ENCODE assay signal across 8 cellular contexts in the genomic region with DNA sequence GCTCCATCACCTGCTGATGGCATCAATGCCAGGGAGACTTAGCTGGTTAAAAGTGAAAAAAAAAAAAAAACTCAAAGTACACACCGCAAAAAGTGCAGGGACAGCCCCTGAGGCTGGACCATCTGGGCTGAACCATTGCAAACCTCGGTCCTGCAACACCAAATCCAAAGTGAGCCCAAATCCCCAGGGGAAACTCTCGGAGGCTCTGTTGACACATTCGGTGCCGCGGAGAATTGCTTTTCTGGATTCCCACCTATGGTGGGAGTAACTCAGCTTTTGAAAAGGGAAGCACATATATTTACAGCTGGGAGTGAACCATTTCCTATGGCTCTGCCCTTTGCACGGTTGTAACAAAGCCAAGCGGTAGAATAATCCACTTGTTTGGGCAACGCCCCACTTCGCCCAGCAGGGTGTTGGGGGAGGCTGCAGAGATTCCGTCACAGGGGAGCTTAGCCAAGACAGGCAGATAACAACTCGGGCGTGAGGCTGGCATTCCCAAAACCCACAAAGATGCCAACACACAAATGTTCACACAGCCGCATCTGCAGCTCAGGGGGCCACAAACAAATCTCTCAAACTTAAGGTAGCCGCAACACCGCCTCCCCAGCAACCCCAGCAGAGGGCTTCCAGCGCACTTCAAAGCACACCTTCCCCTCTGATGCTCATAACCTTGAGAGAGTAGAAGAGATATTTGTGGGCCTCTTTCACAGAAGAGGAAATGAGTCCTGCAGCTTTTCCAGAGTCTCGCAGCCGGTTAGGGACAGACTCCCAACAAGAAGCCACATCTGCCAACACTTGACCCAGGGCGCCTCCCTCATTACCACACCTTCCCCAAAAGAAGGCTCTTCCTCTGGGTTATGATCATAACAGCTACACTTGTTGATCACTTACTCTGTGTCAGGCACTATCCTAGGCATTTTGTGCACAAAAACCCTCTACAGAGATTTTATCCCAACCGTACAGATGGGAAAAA. TPM values are rescaled to one million over a fixed set of nuclear protein-coding genes. Genes with fewer than 3 reads are reported as not detected.
A peak's percentile ranks its signal among the peaks of the same experiment; 100 is the strongest.
DNase-seq lines count a peak whose midpoint lies in the region; ATAC-seq, FAIRE-seq and TF ChIP-seq lines count a peak whose summit lies in the region.
"Had no signal": no experiment of that assay in that cellular context is flagged by ENCODE, and none has a peak within 500 bp of the region (broad histone marks: within the 10 kb centered on the region; RNA-seq: fewer than 3 reads in every experiment).

No MANE protein-coding gene starts in this region.

- peak; percentile 40 for FAIRE-seq in GM12891 (lab: Jason Lieb, UNC)
- FAIRE-seq: colon had no signal

- DNase-seq in GM12891 (ENCODE audit: insufficient read length, low spot score) (no peak), superior temporal gyrus (ENCODE audit: extremely low spot score) (no peak), anterior cingulate cortex (lab: John Stamatoyannopoulos, UW) (no peak)
- no peak for DNase-seq in activated naive CD8-positive, alpha-beta T cell treated with anti-CD3 and anti-CD28 coated beads, Interleukin-2, amount 10 ng/mL, durations not matched to agents 7 days and 5 days
- peak in 3 of 10 donors; percentile 36 to 40 (median 37) for DNase-seq in naive thymus-derived CD8-positive, alpha-beta T cell

- H3K36me3 Mint-ChIP-seq in activated naive CD8-positive, alpha-beta T cell treated with anti-CD3 and anti-CD28 coated beads, Interleukin-2, amount 10 ng/mL, durations not matched to agents 7 days and 5 days = peaks cover 6% of the 10 kb centered on the region
- H3K36me3 Mint-ChIP-seq in naive thymus-derived CD8-positive, alpha-beta T cell = peaks cover 0 to 37% (median 2%) of the 10 kb centered on the region in 3 donors

- H3K4me3 Mint-ChIP-seq in activated naive CD8-positive, alpha-beta T cell treated with anti-CD3 and anti-CD28 coated beads, Interleukin-2, amount 10 ng/mL, durations not matched to agents 7 days and 5 days = no peak overlapping the region
- H3K4me3 Mint-ChIP-seq in naive thymus-derived CD8-positive, alpha-beta T cell = peak overlapping the region in 9 of 10 donors; percentile 21 to 74 (median 53)

- H3K4me1 Mint-ChIP-seq in activated naive CD8-positive, alpha-beta T cell treated with anti-CD3 and anti-CD28 coated beads, Interleukin-2, amount 10 ng/mL, durations not matched to agents 7 days and 5 days = peaks cover 25% of the 10 kb centered on the region
- peaks cover 11 to 77% (median 32%) of the 10 kb centered on the region in 4 donors for H3K4me1 Mint-ChIP-seq in naive thymus-derived CD8-positive, alpha-beta T cell

- no peak overlapping the region for H3K27ac Mint-ChIP-seq in activated naive CD8-positive, alpha-beta T cell treated with anti-CD3 and anti-CD28 coated beads, Interleukin-2, amount 10 ng/mL, durations not matched to agents 7 days and 5 days
- H3K27ac Mint-ChIP-seq in naive thymus-derived CD8-positive, alpha-beta T cell = peak overlapping the region in 9 of 10 donors; percentile 17 to 88 (median 69)

- H3K27me3 Mint-ChIP-seq in activated naive CD8-positive, alpha-beta T cell treated with anti-CD3 and anti-CD28 coated beads, Interleukin-2, amount 10 ng/mL, durations not matched to agents 7 days and 5 days = no peaks in the 10 kb centered on the region
- no peaks in the 10 kb centered on the region for H3K27me3 Mint-ChIP-seq in naive thymus-derived CD8-positive, alpha-beta T cell

- TF ChIP-seq POLR2A in GM12891 (IDR thresholded peaks at IDR 0.05; ENCODE audit: low read depth, low read length) = no peak

- peak; percentile 24 for ATAC-seq in HG03439 (IDR thresholded peaks at IDR 0.05; ENCODE audit: unreplicated experiment)
- peak; percentile 45 for ATAC-seq in activated naive CD8-positive, alpha-beta T cell treated with anti-CD3 and anti-CD28 coated beads, Interleukin-2, amount 10 ng/mL, durations not matched to agents 7 days and 5 days (ENCODE audit: low read depth)
- ATAC-seq in naive thymus-derived CD8-positive, alpha-beta T cell = peak; percentile 52 to 82
- no peak for ATAC-seq in SK-N-SH treated with all-trans-retinoic acid at 6 μM for 48 hours

- POLR2A ChIA-PET in activated naive CD8-positive, alpha-beta T cell treated with anti-CD3 and anti-CD28 coated beads, Interleukin-2, amount 10 ng/mL, durations not matched to agents 7 days and 5 days (lab: Charles Lee) = interaction anchor here (1.7 kb wide), 1 partner anchor 12 kb away, joined by 4 read pairs; the partner anchor contains the start of gene ZC3H12D
- POLR2A ChIA-PET in naive thymus-derived CD8-positive, alpha-beta T cell (lab: Charles Lee) = interaction anchor here (1.6 to 3.5 kb wide), 3 partner anchors 9 to 15 kb away, joined by 3 to 22 read pairs (median 9); partner anchors contain the start of gene ZC3H12D

- no peaks in the 10 kb centered on the region for H3K9me3 Mint-ChIP-seq in activated naive CD8-positive, alpha-beta T cell treated with anti-CD3 and anti-CD28 coated beads, Interleukin-2, amount 10 ng/mL, durations not matched to agents 7 days and 5 days
- no peaks in the 10 kb centered on the region for H3K9me3 Mint-ChIP-seq in naive thymus-derived CD8-positive, alpha-beta T cell

TF ChIP-seq in GM12891, 5 proteins besides CTCF, POLR2A, EP300 and RAD21:
- TF ChIP-seq PAX5 (IDR thresholded peaks at IDR 0.05; ENCODE audit: insufficient read depth, low read length, severe bottlenecking) (no peak), SPI1 (IDR thresholded peaks at IDR 0.05; ENCODE audit: low read depth, low read length) (peak; percentile 21; the same call in 1 of the 2 replicates)

TF ChIP-seq in SK-N-SH treated with all-trans-retinoic acid at 6 μM for 48 hours, 23 proteins besides CTCF, POLR2A, EP300 and RAD21:
- no peak for TF ChIP-seq TOX (CRISPR knock-in tag; IDR thresholded peaks at IDR 0.05; ENCODE audit: borderline replicate concordance)
- no peak for TF ChIP-seq CSRNP3 (CRISPR knock-in tag; IDR thresholded peaks at IDR 0.05)
TF ChIP-seq in SK-N-SH treated with all-trans-retinoic acid at 6 μM for 48 hours: peak in this region for 0.

RNA-seq across cellular contexts. Expression of gene ZC3H12D, which starts 11.4 kb away (rescaled TPM):
- 5.1 TPM for polyA plus RNA-seq in GM12891 (2012; ENCODE audit: low read depth, missing spikeins)
- 10 to 100 TPM; 25.5 to 27.0 TPM for total RNA-seq in activated naive CD8-positive, alpha-beta T cell treated with anti-CD3 and anti-CD28 coated beads, Interleukin-2, amount 10 ng/mL, durations not matched to agents 7 days and 5 days
- 10 to 100 TPM; 61.9 to 63.5 TPM for total RNA-seq in naive thymus-derived CD8-positive, alpha-beta T cell
- 1 to 10 TPM; 1.1 to 1.7 (median 1.5) TPM for polyA plus RNA-seq in naive thymus-derived CD8-positive, alpha-beta T cell
